1 cellular context compared by ENCODE assay signal in genomic region chr10:86163522-86164215, GRCh38.
A peak's percentile ranks its signal among the peaks of the same experiment; 100 is the strongest.
TF ChIP-seq lines count a peak whose summit lies in the region.

No MANE protein-coding gene starts in this region.

TF ChIP-seq in HepG2, 621 proteins besides CTCF, POLR2A, EP300 and RAD21 (continued from another document and continues in another):
- TF ChIP-seq ZNF710 (CRISPR knock-in tag; IDR thresholded peaks at IDR 0.05; ENCODE audit: borderline replicate concordance) (no peak), ZNF33B (CRISPR knock-in tag; IDR thresholded peaks at IDR 0.05) (no peak), NCOA5 (CRISPR knock-in tag; IDR thresholded peaks at IDR 0.05) (no peak), ZNF878 (CRISPR knock-in tag; IDR thresholded peaks at IDR 0.05) (no peak), SKI (IDR thresholded peaks at IDR 0.05; ENCODE audit: partially characterized antibody) (peak; percentile 16), ZFX (CRISPR knock-in tag; IDR thresholded peaks at IDR 0.05; ENCODE audit: low read depth) (no peak), XBP1 (CRISPR knock-in tag; IDR thresholded peaks at IDR 0.05) (no peak), CBX1 (IDR thresholded peaks at IDR 0.05; ENCODE audit: low read depth) (no peak), ZNF761 (CRISPR knock-in tag; conservative IDR thresholded peaks at IDR 0.05) (no peak), ZFP1 (CRISPR knock-in tag; IDR thresholded peaks at IDR 0.05) (no peak), U2AF2 (IDR thresholded peaks at IDR 0.05; ENCODE audit: low read depth, low read length) (no peak), POGZ (CRISPR knock-in tag; IDR thresholded peaks at IDR 0.05) (0 out of 2 replicates have a peak, but pooled peaks have one; percentile 32), MTA1 (CRISPR knock-in tag; IDR thresholded peaks at IDR 0.05; ENCODE audit: borderline replicate concordance) (peak; percentile 54; the same call in 1 of the 2 replicates), ZNF382 (CRISPR knock-in tag; IDR thresholded peaks at IDR 0.05; ENCODE audit: borderline replicate concordance) (no peak), ZNF3 (CRISPR knock-in tag; IDR thresholded peaks at IDR 0.05) (no peak), BRD4 (CRISPR knock-in tag; IDR thresholded peaks at IDR 0.05) (no peak), RBAK (CRISPR knock-in tag; IDR thresholded peaks at IDR 0.05) (no peak), ZNF335 (CRISPR knock-in tag; IDR thresholded peaks at IDR 0.05) (no peak), SIN3A (IDR thresholded peaks at IDR 0.05; ENCODE audit: borderline replicate concordance, low read depth, low read length) (no peak), KLF9 (CRISPR knock-in tag; IDR thresholded peaks at IDR 0.05; ENCODE audit: low read depth) (no peak), ZMYM3 (CRISPR knock-in tag; IDR thresholded peaks at IDR 0.05) (peak; percentile 66), ZNF468 (CRISPR knock-in tag; IDR thresholded peaks at IDR 0.05) (no peak), ZNF101 (CRISPR knock-in tag; IDR thresholded peaks at IDR 0.05; ENCODE audit: borderline replicate concordance, low read depth) (no peak), ZBTB7B (CRISPR knock-in tag; IDR thresholded peaks at IDR 0.05) (0 out of 2 replicates have a peak, but pooled peaks have one; percentile 1), TSC22D2 (CRISPR knock-in tag; IDR thresholded peaks at IDR 0.05; ENCODE audit: borderline replicate concordance) (no peak), CHCHD3 (CRISPR knock-in tag; IDR thresholded peaks at IDR 0.05) (no peak), ONECUT2 (CRISPR knock-in tag; IDR thresholded peaks at IDR 0.05) (no peak), UBTF (CRISPR knock-in tag; IDR thresholded peaks at IDR 0.05) (0 out of 2 replicates have a peak, but pooled peaks have one; percentile 19), NFE2 (CRISPR knock-in tag; IDR thresholded peaks at IDR 0.05) (no peak), TERF1 (CRISPR knock-in tag; IDR thresholded peaks at IDR 0.05) (no peak), KLF16 (CRISPR knock-in tag; IDR thresholded peaks at IDR 0.05) (no peak), TMF1 (CRISPR knock-in tag; IDR thresholded peaks at IDR 0.05; ENCODE audit: low read depth) (no peak), ZNF589 (CRISPR knock-in tag; conservative IDR thresholded peaks at IDR 0.05) (no peak), ERF (CRISPR knock-in tag; IDR thresholded peaks at IDR 0.05) (no peak), ZNF331 (CRISPR knock-in tag; IDR thresholded peaks at IDR 0.05) (peak; percentile 35; the same call in 1 of the 2 replicates), ZNF549 (CRISPR knock-in tag; IDR thresholded peaks at IDR 0.05) (no peak), ZNF430 (CRISPR knock-in tag; IDR thresholded peaks at IDR 0.05) (no peak), ZNF644 (CRISPR knock-in tag; IDR thresholded peaks at IDR 0.05; ENCODE audit: low read depth) (peak; percentile 14; the same call in 1 of the 2 replicates), ZNF788 (CRISPR knock-in tag; IDR thresholded peaks at IDR 0.05; ENCODE audit: borderline replicate concordance) (peak; percentile 35; the same call in 1 of the 2 replicates), TP53 (CRISPR knock-in tag; conservative IDR thresholded peaks at IDR 0.05) (no peak), ZNF547 (CRISPR knock-in tag; IDR thresholded peaks at IDR 0.05) (no peak), FOSL1 (CRISPR knock-in tag; IDR thresholded peaks at IDR 0.05; ENCODE audit: borderline replicate concordance) (no peak), SOX5 (CRISPR knock-in tag; IDR thresholded peaks at IDR 0.05; ENCODE audit: borderline replicate concordance) (no peak), ASH2L (IDR thresholded peaks at IDR 0.05; ENCODE audit: insufficient read length, low read depth, low read length) (no peak), TOPORS (CRISPR knock-in tag; IDR thresholded peaks at IDR 0.05) (no peak), HNF4A (CRISPR knock-in tag; IDR thresholded peaks at IDR 0.05) (peak; percentile 93), IKZF4 (CRISPR knock-in tag; IDR thresholded peaks at IDR 0.05; ENCODE audit: borderline replicate concordance, low read depth, not compliant biosample characterization) (no peak), KDM5B (CRISPR knock-in tag; IDR thresholded peaks at IDR 0.05; ENCODE audit: borderline replicate concordance) (peak; percentile 20; the same call in 1 of the 2 replicates), ZNF383 (CRISPR knock-in tag; IDR thresholded peaks at IDR 0.05; ENCODE audit: borderline replicate concordance) (no peak), ZNF333 (CRISPR knock-in tag; IDR thresholded peaks at IDR 0.05; ENCODE audit: borderline replicate concordance) (no peak), EEA1 (CRISPR knock-in tag; IDR thresholded peaks at IDR 0.05; ENCODE audit: borderline replicate concordance) (no peak), ZBTB21 (CRISPR knock-in tag; IDR thresholded peaks at IDR 0.05) (peak; percentile 91), NONO (IDR thresholded peaks at IDR 0.05) (no peak), NONO (CRISPR knock-in tag; conservative IDR thresholded peaks at IDR 0.05) (peak; percentile 51; the same call in 1 of the 2 replicates), NR2F2 (IDR thresholded peaks at IDR 0.05; ENCODE audit: borderline replicate concordance, low read depth) (no peak), HNF4G (IDR thresholded peaks at IDR 0.05; ENCODE audit: borderline replicate concordance, low read depth, low read length) (peak; percentile 83), HNF4G (CRISPR knock-in tag; IDR thresholded peaks at IDR 0.05; ENCODE audit: borderline replicate concordance, low read depth) (peak; percentile 84; the same call in 1 of the 2 replicates)
- TF ChIP-seq, protein P1, sequence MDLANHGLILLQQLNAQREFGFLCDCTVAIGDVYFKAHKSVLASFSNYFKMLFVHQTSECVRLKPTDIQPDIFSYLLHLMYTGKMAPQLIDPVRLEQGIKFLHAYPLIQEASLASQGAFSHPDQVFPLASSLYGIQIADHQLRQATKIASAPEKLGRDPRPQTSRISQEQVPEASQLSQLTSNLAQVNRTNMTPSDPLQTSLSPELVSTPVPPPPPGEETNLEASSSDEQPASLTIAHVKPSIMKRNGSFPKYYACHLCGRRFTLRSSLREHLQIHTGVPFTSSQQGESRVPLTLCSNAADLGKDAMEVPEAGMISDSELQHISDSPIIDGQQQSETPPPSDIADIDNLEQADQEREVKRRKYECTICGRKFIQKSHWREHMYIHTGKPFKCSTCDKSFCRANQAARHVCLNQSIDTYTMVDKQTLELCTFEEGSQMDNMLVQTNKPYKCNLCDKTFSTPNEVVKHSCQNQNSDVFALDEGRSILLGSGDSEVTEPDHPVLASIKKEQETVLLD (CRISPR knock-in tag; IDR thresholded peaks at IDR 0.05; ENCODE audit: low read depth): no peak
- TF ChIP-seq, protein P2, sequence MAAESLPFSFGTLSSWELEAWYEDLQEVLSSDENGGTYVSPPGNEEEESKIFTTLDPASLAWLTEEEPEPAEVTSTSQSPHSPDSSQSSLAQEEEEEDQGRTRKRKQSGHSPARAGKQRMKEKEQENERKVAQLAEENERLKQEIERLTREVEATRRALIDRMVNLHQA (CRISPR knock-in tag; IDR thresholded peaks at IDR 0.05): no peak
- TF ChIP-seq, protein P3, sequence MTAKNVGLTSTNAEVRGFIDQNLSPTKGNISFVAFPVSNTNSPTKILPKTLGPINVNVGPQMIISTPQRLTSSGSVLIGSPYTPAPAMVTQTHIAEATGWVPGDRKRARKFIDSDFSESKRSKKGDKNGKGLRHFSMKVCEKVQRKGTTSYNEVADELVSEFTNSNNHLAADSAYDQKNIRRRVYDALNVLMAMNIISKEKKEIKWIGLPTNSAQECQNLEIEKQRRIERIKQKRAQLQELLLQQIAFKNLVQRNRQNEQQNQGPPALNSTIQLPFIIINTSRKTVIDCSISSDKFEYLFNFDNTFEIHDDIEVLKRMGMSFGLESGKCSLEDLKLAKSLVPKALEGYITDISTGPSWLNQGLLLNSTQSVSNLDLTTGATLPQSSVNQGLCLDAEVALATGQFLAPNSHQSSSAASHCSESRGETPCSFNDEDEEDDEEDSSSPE (CRISPR knock-in tag; IDR thresholded peaks at IDR 0.05): no peak
- TF ChIP-seq, protein P4, sequence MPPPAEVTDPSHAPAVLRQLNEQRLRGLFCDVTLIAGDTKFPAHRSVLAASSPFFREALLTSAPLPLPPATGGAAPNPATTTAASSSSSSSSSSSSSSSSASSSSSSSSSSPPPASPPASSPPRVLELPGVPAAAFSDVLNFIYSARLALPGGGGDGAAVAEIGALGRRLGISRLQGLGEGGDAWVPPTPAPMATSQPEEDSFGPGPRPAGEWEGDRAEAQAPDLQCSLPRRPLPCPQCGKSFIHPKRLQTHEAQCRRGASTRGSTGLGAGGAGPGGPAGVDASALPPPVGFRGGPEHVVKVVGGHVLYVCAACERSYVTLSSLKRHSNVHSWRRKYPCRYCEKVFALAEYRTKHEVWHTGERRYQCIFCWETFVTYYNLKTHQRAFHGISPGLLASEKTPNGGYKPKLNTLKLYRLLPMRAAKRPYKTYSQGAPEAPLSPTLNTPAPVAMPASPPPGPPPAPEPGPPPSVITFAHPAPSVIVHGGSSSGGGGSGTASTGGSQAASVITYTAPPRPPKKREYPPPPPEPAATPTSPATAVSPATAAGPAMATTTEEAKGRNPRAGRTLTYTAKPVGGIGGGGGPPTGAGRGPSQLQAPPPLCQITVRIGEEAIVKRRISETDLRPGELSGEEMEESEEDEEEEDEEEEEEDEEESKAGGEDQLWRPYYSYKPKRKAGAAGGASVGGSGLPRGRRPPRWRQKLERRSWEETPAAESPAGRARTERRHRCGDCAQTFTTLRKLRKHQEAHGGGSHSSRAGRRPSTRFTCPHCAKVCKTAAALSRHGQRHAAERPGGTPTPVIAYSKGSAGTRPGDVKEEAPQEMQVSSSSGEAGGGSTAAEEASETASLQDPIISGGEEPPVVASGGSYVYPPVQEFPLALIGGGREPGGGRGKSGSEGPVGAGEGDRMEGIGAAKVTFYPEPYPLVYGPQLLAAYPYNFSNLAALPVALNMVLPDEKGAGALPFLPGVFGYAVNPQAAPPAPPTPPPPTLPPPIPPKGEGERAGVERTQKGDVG (CRISPR knock-in tag; IDR thresholded peaks at IDR 0.05; ENCODE audit: borderline replicate concordance): no peak
- TF ChIP-seq, protein P5, sequence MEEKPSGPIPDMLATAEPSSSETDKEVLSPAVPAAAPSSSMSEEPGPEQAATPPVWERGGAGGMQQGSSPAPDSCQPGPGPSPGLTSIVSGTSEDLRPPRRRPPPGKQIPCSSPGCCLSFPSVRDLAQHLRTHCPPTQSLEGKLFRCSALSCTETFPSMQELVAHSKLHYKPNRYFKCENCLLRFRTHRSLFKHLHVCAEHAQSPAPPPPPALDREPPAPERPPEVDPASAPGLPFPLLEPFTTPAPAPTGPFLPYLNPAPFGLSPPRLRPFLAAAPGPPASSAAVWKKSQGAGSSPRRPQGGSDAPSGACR (CRISPR knock-in tag; IDR thresholded peaks at IDR 0.05): no peak
- TF ChIP-seq, protein P6, sequence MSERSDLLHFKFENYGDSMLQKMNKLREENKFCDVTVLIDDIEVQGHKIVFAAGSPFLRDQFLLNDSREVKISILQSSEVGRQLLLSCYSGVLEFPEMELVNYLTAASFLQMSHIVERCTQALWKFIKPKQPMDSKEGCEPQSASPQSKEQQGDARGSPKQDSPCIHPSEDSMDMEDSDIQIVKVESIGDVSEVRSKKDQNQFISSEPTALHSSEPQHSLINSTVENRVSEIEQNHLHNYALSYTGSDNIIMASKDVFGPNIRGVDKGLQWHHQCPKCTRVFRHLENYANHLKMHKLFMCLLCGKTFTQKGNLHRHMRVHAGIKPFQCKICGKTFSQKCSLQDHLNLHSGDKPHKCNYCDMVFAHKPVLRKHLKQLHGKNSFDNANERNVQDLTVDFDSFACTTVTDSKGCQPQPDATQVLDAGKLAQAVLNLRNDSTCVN (CRISPR knock-in tag; IDR thresholded peaks at IDR 0.05; ENCODE audit: borderline replicate concordance): no peak
